ENCODE assay signal across 8 cellular contexts in genomic region chr7:5780801-5781496, GRCh38. TPM values are rescaled to one million over a fixed set of nuclear protein-coding genes. Genes with fewer than 3 reads are reported as not detected.
DNase-seq lines count a peak whose midpoint lies in the region; ATAC-seq and FAIRE-seq lines count a peak whose summit lies in the region.

No MANE protein-coding gene starts in this region.

- no peaks in the 10 kb centered on the region for H3K36me3 ChIP-seq in small intestine (ENCODE audit: control insufficient read depth in 2 of 2, insufficient read depth in 2 of 2, low read length in 2 of 2)

- H3K27me3 ChIP-seq in small intestine (ENCODE audit: control insufficient read depth in 2 of 2, insufficient read depth in 2 of 2, low read length in 2 of 2) = no peaks in the 10 kb centered on the region

- CTCF ChIA-PET in T-cell (lab: Charles Lee) = interaction anchor here in 1 of 2 donors (0.5 to 1.2 kb wide), 9 partner anchors 12 to 220 kb away, joined by 3 to 5 read pairs (median 3); no protein-coding TSS in a partner anchor

- peak overlapping the region; percentile 76 to 80 for H3K27ac Mint-ChIP-seq in T-cell

- H3K27me3 Mint-ChIP-seq in T-cell = no peaks in the 10 kb centered on the region

- in situ Hi-C loops in T47D (cut with HindIII; ENCODE audit: low pct_unique_long_range_greater_than_20kb, low sequenced_read_pairs) = no loop called here

- FAIRE-seq in small intestine (lab: Jason Lieb, UNC) = no peak

- peak overlapping the region; percentile 70 to 86 for H3K4me3 ChIP-seq in small intestine (ENCODE audit: low read depth in 1 of 2, low read length in 2 of 2)

- no peaks in the 10 kb centered on the region for H3K9me3 ChIP-seq in small intestine (ENCODE audit: control insufficient read depth, low read depth)

- DNase-seq in AG08395 (ENCODE audit: low spot score) = peak; percentile 26
- DNase-seq in T-cell = peak in 28 of 34 experiments; percentile 1 to 44 (median 16)
- peak; percentile 33 to 54 for DNase-seq in T47D (ENCODE audit: low read depth in 1 of 2, low spot score in 1 of 2)
- peak; percentile 65 for DNase-seq in islet precursor cell
- DNase-seq in small intestine = peak; percentile 24
- no peak for DNase-seq in SHP77 treated with DMSO at 0.1 percent for 48 hours (lab: John Stamatoyannopoulos, UW)

- POLR2A ChIA-PET in T-cell (lab: Charles Lee) = no interaction called here

- 0 to 1% (median 1%) methylated on average over 33 to 85 of the region's 85 CpGs for WGBS in small intestine, 3 donors

- H3K4me3 Mint-ChIP-seq in T-cell = peak overlapping the region; percentile 81 to 85 (median 84)

- peak overlapping the region; percentile 63 to 93 for H3K27ac ChIP-seq in small intestine (ENCODE audit: low read depth in 1 of 2, low read length in 1 of 2)

- H3K36me3 Mint-ChIP-seq in T-cell = peaks cover 6% of the 10 kb centered on the region

- H3K4me1 ChIP-seq in small intestine (ENCODE audit: control insufficient read depth in 2 of 2, insufficient read depth in 1 of 2, low read depth in 1 of 2, low read length in 1 of 2) = peaks cover 0 to 4% of the 10 kb centered on the region in 2 donors

- H3K4me1 Mint-ChIP-seq in T-cell = peaks cover 40 to 47% (median 41%) of the 10 kb centered on the region in 3 donors

- peak; percentile 17 for ATAC-seq in GM18873 (IDR thresholded peaks at IDR 0.05; ENCODE audit: low FRiP score, unreplicated experiment)
- peak; percentile 40 for ATAC-seq in HG03095 (IDR thresholded peaks at IDR 0.05; ENCODE audit: unreplicated experiment)
- ATAC-seq in T-cell (replicated peaks in 1 of 4) = peak in 3 of 4 experiments; percentile 39 to 48 (median 43)

- H3K9me3 Mint-ChIP-seq in T-cell = no peaks in the 10 kb centered on the region

RNA-seq across cellular contexts. Expression of gene RNF216, which starts 0.5 kb away (rescaled TPM):
- 10 to 100 TPM; 79.5 to 96.6 (median 87.4) TPM for total RNA-seq in T-cell
- polyA plus RNA-seq in small intestine = 10 to 100 TPM in 1 of 3 donors, 1 to 10 TPM in 2; 5.8 to 10.2 (median 6.5) TPM
